In genomic region chr22:38569181-38569971, GRCh38 we compare ENCODE assay signal across 8 cellular contexts. TPM values are rescaled to one million over a fixed set of nuclear protein-coding genes. Genes with fewer than 3 reads are reported as not detected.
A peak's percentile ranks its signal among the peaks of the same experiment; 100 is the strongest.
DNase-seq lines count a peak whose midpoint lies in the region; ATAC-seq lines count a peak whose summit lies in the region.

No MANE protein-coding gene starts in this region.

- H3K27me3 Mint-ChIP-seq in naive B cell: no peaks in the 10 kb centered on the region

- DNase-seq in NCI-H748 (lab: John Stamatoyannopoulos, UW; ENCODE audit: unreplicated experiment) (peak; percentile 34), NCI-H748 treated with DMSO at 0.1 percent for 48 hours (lab: John Stamatoyannopoulos, UW) (no peak), NCI-H774 (lab: John Stamatoyannopoulos, UW) (peak; percentile 0), naive B cell (no peak), midbrain (lab: John Stamatoyannopoulos, UW) (no peak), SHP77 treated with DMSO at 0.1 percent for 48 hours (lab: John Stamatoyannopoulos, UW) (no peak)

- peak overlapping the region; percentile 44 for H3K4me3 ChIP-seq in ectodermal cell (ENCODE audit: insufficient read depth, low read depth, low read length)

- H3K4me1 Mint-ChIP-seq in naive B cell: peaks cover 10 to 18% (median 13%) of the 10 kb centered on the region in 3 donors

- H3K27ac Mint-ChIP-seq in naive B cell: peak overlapping the region in 5 of 6 donors; percentile 49 to 84 (median 66)

- H3K36me3 ChIP-seq in ectodermal cell (ENCODE audit: control insufficient read depth, insufficient read depth, low read length): no peaks in the 10 kb centered on the region

- no peaks in the 10 kb centered on the region for H3K9me3 Mint-ChIP-seq in naive B cell

- peaks cover 5% of the 10 kb centered on the region for H3K27me3 ChIP-seq in ectodermal cell (ENCODE audit: control insufficient read depth, insufficient read depth, low read length, poor library complexity, severe bottlenecking)

- H3K27ac ChIP-seq in ectodermal cell (ENCODE audit: insufficient read depth, low read depth, low read length, poor library complexity, severe bottlenecking): peak overlapping the region; percentile 19

- WGBS in ectodermal cell, 2 experiments: 31 to 34% methylated on average over 32 of the region's 32 CpGs

- H3K36me3 Mint-ChIP-seq in naive B cell: no peaks in the 10 kb centered on the region

- ATAC-seq in naive B cell (ENCODE audit: low read depth in 2 of 2): no peak
- ATAC-seq in GM18858 (IDR thresholded peaks at IDR 0.05; ENCODE audit: unreplicated experiment): no peak

- peaks cover 8% of the 10 kb centered on the region for H3K4me1 ChIP-seq in ectodermal cell (ENCODE audit: control insufficient read depth, insufficient read depth, low read length)

- H3K9me3 ChIP-seq in ectodermal cell (ENCODE audit: control insufficient read depth, low read length): no peaks in the 10 kb centered on the region

- peak overlapping the region; percentile 81 to 95 (median 90) for H3K4me3 Mint-ChIP-seq in naive B cell

RNA-seq across cellular contexts. Expression of gene DMC1, which starts 0.6 kb away (rescaled TPM):
- polyA plus RNA-seq in ectodermal cell (2013, experiment 1 of 4): 21.0 TPM
- polyA plus RNA-seq in ectodermal cell (2013, experiment 2 of 4): 13.4 TPM
- polyA plus RNA-seq in ectodermal cell (2013, experiment 3 of 4): 7.3 TPM
- polyA plus RNA-seq in ectodermal cell (2013, experiment 4 of 4): 8.1 TPM
- under 1 TPM in 1 of 6 donors, not detected in 5; 0.18 TPM for polyA plus RNA-seq in naive B cell (ENCODE audit: low read depth in 6 of 6)

Comparison
In these comparisons a context has a peak if more than half of its experiments do, and no peak if none do; other contexts are left out.
1. DNase-seq: peak in NCI-H748 (single experiment) and NCI-H774 (single experiment); none in NCI-H748 treated with DMSO at 0.1 percent for 48 hours (single experiment), naive B cell (single experiment), midbrain (single experiment) and SHP77 treated with DMSO at 0.1 percent for 48 hours (single experiment).